1 cellular context compared by ENCODE assay signal in genomic region chr12:92938018-92938417, GRCh38.
TF ChIP-seq lines count a peak whose summit lies in the region.

No MANE protein-coding gene starts in this region.

TF ChIP-seq in GM23338, 12 proteins besides CTCF, POLR2A, EP300 and RAD21 (continued from another document):
- no peak for TF ChIP-seq ZNF462 (CRISPR knock-in tag; IDR thresholded peaks at IDR 0.05)
- no peak for TF ChIP-seq EZH2phosphoT487 (IDR thresholded peaks at IDR 0.05; ENCODE audit: unreplicated experiment)
